1 cellular context compared by ENCODE assay signal in the genomic region with DNA sequence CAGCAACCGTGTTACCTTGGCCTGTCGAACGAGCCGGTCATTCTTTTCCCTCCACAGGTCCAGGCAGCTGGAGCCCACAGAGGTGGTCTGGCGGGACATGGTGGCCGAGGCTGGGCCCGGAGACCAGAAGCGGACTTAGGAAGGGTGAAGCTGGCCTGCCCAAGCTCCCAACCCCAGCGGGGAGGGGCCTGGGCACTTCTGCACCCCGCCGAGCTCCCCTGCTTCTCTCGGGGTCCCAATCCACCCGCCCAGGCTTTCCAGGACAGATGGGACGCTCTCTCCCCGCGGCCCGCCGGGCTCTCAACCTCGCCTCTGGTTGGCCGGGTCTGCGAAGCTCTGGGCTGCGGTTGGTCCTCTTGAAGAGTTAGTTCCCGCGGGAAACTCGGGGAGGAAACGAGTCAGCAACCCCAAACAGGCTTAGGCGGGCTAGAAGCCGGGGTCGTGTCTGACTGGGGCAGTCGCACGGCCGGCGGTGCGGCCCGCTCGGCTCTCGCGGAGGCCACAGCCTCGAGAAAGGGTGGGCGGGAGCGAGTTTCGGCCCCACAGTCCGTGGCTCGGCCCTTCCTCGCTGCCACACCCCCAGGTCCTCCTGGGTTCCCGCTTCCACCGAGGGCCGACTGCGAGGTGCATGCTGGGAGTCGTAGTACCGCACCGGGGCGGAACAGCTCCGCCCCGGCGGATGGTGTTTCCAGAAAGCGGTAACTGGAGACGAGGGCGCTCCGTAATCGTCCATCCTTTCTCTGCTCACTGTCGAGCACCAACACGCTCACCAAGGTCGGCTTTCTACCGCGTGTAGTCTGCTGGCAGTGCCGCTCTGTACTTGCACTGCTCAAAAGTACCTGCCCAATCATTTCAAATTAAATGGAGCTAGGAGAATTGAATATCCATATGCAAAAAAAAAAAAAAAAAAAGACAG.
TF ChIP-seq lines count a peak whose summit lies in the region.

Gene FANCG (minus strand): TSS at position 517 of the 916 bp plus-strand sequence. CDS start 418 bp downstream, at position 99.

TF ChIP-seq in K562, 482 proteins besides CTCF, POLR2A, EP300 and RAD21 (continued from another document and continues in another):
- no peak for TF ChIP-seq ZNF518B (CRISPR knock-in tag; IDR thresholded peaks at IDR 0.05)
- no peak for TF ChIP-seq MCM7 (IDR thresholded peaks at IDR 0.05)
- TF ChIP-seq SLC30A9 (CRISPR knock-in tag; IDR thresholded peaks at IDR 0.05), result no peak
- TF ChIP-seq SREBF1 (IDR thresholded peaks at IDR 0.05; ENCODE audit: borderline replicate concordance, low read depth, low read length), result no peak
- no peak for TF ChIP-seq SFPQ (IDR thresholded peaks at IDR 0.05; ENCODE audit: low read depth, low read length)
- no peak for TF ChIP-seq ZNF778 (CRISPR knock-in tag; IDR thresholded peaks at IDR 0.05)
- no peak for TF ChIP-seq ZNF274 (IDR thresholded peaks at IDR 0.05; ENCODE audit: borderline replicate concordance, low read depth, low read length)
- no peak for TF ChIP-seq XRCC3 (IDR thresholded peaks at IDR 0.05)
- no peak for TF ChIP-seq SMC3 (conservative IDR thresholded peaks at IDR 0.05; ENCODE audit: insufficient read depth, low read depth, low read length)
- TF ChIP-seq HNRNPL (IDR thresholded peaks at IDR 0.05; ENCODE audit: low read depth, low read length), result no peak
- no peak for TF ChIP-seq PURB (CRISPR knock-in tag; IDR thresholded peaks at IDR 0.05; ENCODE audit: low read depth)
- no peak for TF ChIP-seq SNAPC5 (CRISPR knock-in tag; IDR thresholded peaks at IDR 0.05)
- no peak for TF ChIP-seq FIP1L1 (IDR thresholded peaks at IDR 0.05; ENCODE audit: low read depth, low read length, poor library complexity, severe bottlenecking)
- peak; percentile 42; the same call in 1 of the 2 replicates for TF ChIP-seq FOXP1 (CRISPR knock-in tag; IDR thresholded peaks at IDR 0.05)
- TF ChIP-seq EHMT2 (IDR thresholded peaks at IDR 0.05), result no peak
- no peak for TF ChIP-seq ZNF232 (CRISPR knock-in tag; IDR thresholded peaks at IDR 0.05)
- no peak for TF ChIP-seq RBBP5 (IDR thresholded peaks at IDR 0.05; ENCODE audit: borderline replicate concordance, insufficient read depth, low read length, poor library complexity, severe bottlenecking)
- TF ChIP-seq ZEB2 (IDR thresholded peaks at IDR 0.05), result no peak
- TF ChIP-seq, protein P1, sequence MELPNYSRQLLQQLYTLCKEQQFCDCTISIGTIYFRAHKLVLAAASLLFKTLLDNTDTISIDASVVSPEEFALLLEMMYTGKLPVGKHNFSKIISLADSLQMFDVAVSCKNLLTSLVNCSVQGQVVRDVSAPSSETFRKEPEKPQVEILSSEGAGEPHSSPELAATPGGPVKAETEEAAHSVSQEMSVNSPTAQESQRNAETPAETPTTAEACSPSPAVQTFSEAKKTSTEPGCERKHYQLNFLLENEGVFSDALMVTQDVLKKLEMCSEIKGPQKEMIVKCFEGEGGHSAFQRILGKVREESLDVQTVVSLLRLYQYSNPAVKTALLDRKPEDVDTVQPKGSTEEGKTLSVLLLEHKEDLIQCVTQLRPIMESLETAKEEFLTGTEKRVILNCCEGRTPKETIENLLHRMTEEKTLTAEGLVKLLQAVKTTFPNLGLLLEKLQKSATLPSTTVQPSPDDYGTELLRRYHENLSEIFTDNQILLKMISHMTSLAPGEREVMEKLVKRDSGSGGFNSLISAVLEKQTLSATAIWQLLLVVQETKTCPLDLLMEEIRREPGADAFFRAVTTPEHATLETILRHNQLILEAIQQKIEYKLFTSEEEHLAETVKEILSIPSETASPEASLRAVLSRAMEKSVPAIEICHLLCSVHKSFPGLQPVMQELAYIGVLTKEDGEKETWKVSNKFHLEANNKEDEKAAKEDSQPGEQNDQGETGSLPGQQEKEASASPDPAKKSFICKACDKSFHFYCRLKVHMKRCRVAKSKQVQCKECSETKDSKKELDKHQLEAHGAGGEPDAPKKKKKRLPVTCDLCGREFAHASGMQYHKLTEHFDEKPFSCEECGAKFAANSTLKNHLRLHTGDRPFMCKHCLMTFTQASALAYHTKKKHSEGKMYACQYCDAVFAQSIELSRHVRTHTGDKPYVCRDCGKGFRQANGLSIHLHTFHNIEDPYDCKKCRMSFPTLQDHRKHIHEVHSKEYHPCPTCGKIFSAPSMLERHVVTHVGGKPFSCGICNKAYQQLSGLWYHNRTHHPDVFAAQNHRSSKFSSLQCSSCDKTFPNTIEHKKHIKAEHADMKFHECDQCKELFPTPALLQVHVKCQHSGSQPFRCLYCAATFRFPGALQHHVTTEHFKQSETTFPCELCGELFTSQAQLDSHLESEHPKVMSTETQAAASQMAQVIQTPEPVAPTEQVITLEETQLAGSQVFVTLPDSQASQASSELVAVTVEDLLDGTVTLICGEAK (IDR thresholded peaks at IDR 0.05), result peak; percentile 77
- TF ChIP-seq, protein P1 (CRISPR knock-in tag; IDR thresholded peaks at IDR 0.05), result no peak
- no peak for TF ChIP-seq ZNF318 (IDR thresholded peaks at IDR 0.05; ENCODE audit: borderline replicate concordance in 1 of 2, low read depth in 1 of 2)
- TF ChIP-seq, protein P2, sequence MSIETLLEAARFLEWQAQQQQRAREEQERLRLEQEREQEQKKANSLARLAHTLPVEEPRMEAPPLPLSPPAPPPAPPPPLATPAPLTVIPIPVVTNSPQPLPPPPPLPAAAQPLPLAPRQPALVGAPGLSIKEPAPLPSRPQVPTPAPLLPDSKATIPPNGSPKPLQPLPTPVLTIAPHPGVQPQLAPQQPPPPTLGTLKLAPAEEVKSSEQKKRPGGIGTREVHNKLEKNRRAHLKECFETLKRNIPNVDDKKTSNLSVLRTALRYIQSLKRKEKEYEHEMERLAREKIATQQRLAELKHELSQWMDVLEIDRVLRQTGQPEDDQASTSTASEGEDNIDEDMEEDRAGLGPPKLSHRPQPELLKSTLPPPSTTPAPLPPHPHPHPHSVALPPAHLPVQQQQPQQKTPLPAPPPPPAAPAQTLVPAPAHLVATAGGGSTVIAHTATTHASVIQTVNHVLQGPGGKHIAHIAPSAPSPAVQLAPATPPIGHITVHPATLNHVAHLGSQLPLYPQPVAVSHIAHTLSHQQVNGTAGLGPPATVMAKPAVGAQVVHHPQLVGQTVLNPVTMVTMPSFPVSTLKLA (conservative IDR thresholded peaks at IDR 0.05), result peak; percentile 76 to 79; a peak in 3 of 4 replicates
